11 cellular contexts compared by ENCODE assay signal in genomic region chr19:18150776-18151624, GRCh38. TPM values are rescaled to one million over a fixed set of nuclear protein-coding genes. Genes with fewer than 3 reads are reported as not detected.
A peak's percentile ranks its signal among the peaks of the same experiment; 100 is the strongest.
DNase-seq lines count a peak whose midpoint lies in the region; ATAC-seq and TF ChIP-seq lines count a peak whose summit lies in the region.
"Had no signal": no experiment of that assay in that cellular context is flagged by ENCODE, and none has a peak within 500 bp of the region (broad histone marks: within the 10 kb centered on the region; RNA-seq: fewer than 3 reads in every experiment).

No MANE protein-coding gene starts in this region.

- H3K9me3 ChIP-seq in CD8-positive, alpha-beta T cell (ENCODE audit: low read length): no peaks in the 10 kb centered on the region
- H3K9me3 ChIP-seq in MG63: no peaks in the 10 kb centered on the region
- no peaks in the 10 kb centered on the region for H3K9me3 ChIP-seq in mammary epithelial cell (replicated peaks; ENCODE audit: insufficient read depth, low read length)
- H3K9me3 ChIP-seq: heart right ventricle had no signal

- peaks cover 31% of the 10 kb centered on the region for H3K36me3 Mint-ChIP-seq in CD8-positive, alpha-beta T cell
- H3K36me3 Mint-ChIP-seq in naive B cell: peaks cover 0 to 10% of the 10 kb centered on the region in 2 donors

- in situ Hi-C loops in mammary epithelial cell (cut with MboI; ENCODE audit: low sequenced_read_pairs in 2 of 2): loop anchor here in 1 of 2 donors (5.0 kb wide), 1 partner anchor 34 kb away; no protein-coding TSS in a partner anchor

- no peaks in the 10 kb centered on the region for H3K27me3 ChIP-seq in CD8-positive, alpha-beta T cell (ENCODE audit: insufficient read depth, low read length)
- H3K27me3 ChIP-seq in MG63: no peaks in the 10 kb centered on the region
- no peaks in the 10 kb centered on the region for H3K27me3 ChIP-seq in mammary epithelial cell (ENCODE audit: insufficient read depth, low read length)
- H3K27me3 ChIP-seq: brain microvascular endothelial cell, heart right ventricle had no signal

- no peaks in the 10 kb centered on the region for H3K27me3 Mint-ChIP-seq in CD8-positive, alpha-beta T cell (ENCODE audit: low read depth)
- no peaks in the 10 kb centered on the region for H3K27me3 Mint-ChIP-seq in naive B cell

- no peak for ATAC-seq in CD8-positive, alpha-beta T cell
- no peak for ATAC-seq in naive B cell (ENCODE audit: low read depth in 2 of 2)
- ATAC-seq: heart right ventricle had no signal

- H3K4me1 ChIP-seq in CD8-positive, alpha-beta T cell (ENCODE audit: insufficient read depth, low read length): peaks cover 17% of the 10 kb centered on the region
- peaks cover 23% of the 10 kb centered on the region for H3K4me1 ChIP-seq in mammary epithelial cell (ENCODE audit: insufficient read depth, low read length)

- H3K27ac Mint-ChIP-seq in CD8-positive, alpha-beta T cell: peak overlapping the region; percentile 95
- H3K27ac Mint-ChIP-seq in naive B cell: peak overlapping the region in 5 of 6 donors; percentile 57 to 99 (median 86)

- peaks cover 19% of the 10 kb centered on the region for H3K4me1 Mint-ChIP-seq in CD8-positive, alpha-beta T cell (ENCODE audit: low read depth)
- peaks cover 24 to 34% (median 25%) of the 10 kb centered on the region in 3 donors for H3K4me1 Mint-ChIP-seq in naive B cell

- dilution Hi-C loops in mammary epithelial cell (cut with HindIII; ENCODE audit: low sequenced_read_pairs): no loop called here

- no peaks in the 10 kb centered on the region for H3K9me3 Mint-ChIP-seq in CD8-positive, alpha-beta T cell
- no peaks in the 10 kb centered on the region for H3K9me3 Mint-ChIP-seq in naive B cell

- no peak overlapping the region for H3K4me2 ChIP-seq in mammary epithelial cell (ENCODE audit: insufficient read depth, low read depth, low read length)

- no peak for TF ChIP-seq POLR2A in lower leg skin (IDR thresholded peaks at IDR 0.05)

- peak overlapping the region; percentile 84 for H3K4me3 Mint-ChIP-seq in CD8-positive, alpha-beta T cell
- peak overlapping the region; percentile 14 to 91 (median 84) for H3K4me3 Mint-ChIP-seq in naive B cell

- POLR2A ChIA-PET in CD8-positive, alpha-beta T cell (lab: Charles Lee): interaction anchor here (1.2 to 2.9 kb wide), 8 partner anchors 9 to 268 kb away, joined by 3 to 27 read pairs (median 4); partner anchors contain the start of gene SSBP4

- H3K9ac ChIP-seq in mammary epithelial cell (ENCODE audit: insufficient read depth, low read length): no peak overlapping the region

- TSS peak; percentile 14 for BruUV-seq in mammary epithelial cell (replicated peaks; lab: Mats Ljungman, UMichigan)

- peaks cover 24% of the 10 kb centered on the region for H3K79me2 ChIP-seq in mammary epithelial cell (ENCODE audit: insufficient read depth, low read length)

- H3K36me3 ChIP-seq in CD8-positive, alpha-beta T cell (ENCODE audit: insufficient read depth, low read length): peaks cover 8% of the 10 kb centered on the region
- H3K36me3 ChIP-seq in MG63 (peaks cover 6% of the 10 kb centered on the region), mammary epithelial cell (ENCODE audit: insufficient read depth, low read length) (no peaks in the 10 kb centered on the region)
- H3K36me3 ChIP-seq: brain microvascular endothelial cell had no signal

- no peak for DNase-seq in CD8-positive, alpha-beta T cell
- no peak for DNase-seq in MG63
- DNase-seq in mammary epithelial cell: no peak
- DNase-seq in naive B cell: no peak
- no peak for DNase-seq in DMS153 treated with DMSO at 0.1 percent for 48 hours (lab: John Stamatoyannopoulos, UW; ENCODE audit: unreplicated experiment)
- no peak for DNase-seq in NOMO-1 treated with dmso at 0.1 percent for 144 hours (lab: John Stamatoyannopoulos, UW; ENCODE audit: unreplicated experiment)
- DNase-seq in lower leg skin (ENCODE audit: low spot score in 2 of 2): no peak
- no peak for DNase-seq in NCI-H345 (lab: John Stamatoyannopoulos, UW)
- DNase-seq: brain microvascular endothelial cell, heart right ventricle, NCI-H524 had no signal

- no peak for TF ChIP-seq CTCF in CD8-positive, alpha-beta T cell (IDR thresholded peaks at IDR 0.05)
- TF ChIP-seq CTCF in mammary epithelial cell (conservative IDR thresholded peaks at IDR 0.05 in 1 of 2, IDR thresholded peaks at IDR 0.05 in 1 of 2; ENCODE audit: extremely low read depth in 1 of 2, insufficient read depth in 1 of 2, low read depth in 1 of 2, low read length in 2 of 2) (no peak), lower leg skin (IDR thresholded peaks at IDR 0.05) (no peak)

- peak overlapping the region; percentile 66 for H3K27ac ChIP-seq in CD8-positive, alpha-beta T cell (ENCODE audit: low read depth, low read length)
- no peak overlapping the region for H3K27ac ChIP-seq in mammary epithelial cell (ENCODE audit: insufficient read depth, low read depth, low read length)

- H2AFZ ChIP-seq in mammary epithelial cell (ENCODE audit: low read depth, low read length): no peak overlapping the region

- 86% methylated on average over 17 of the region's 18 CpGs for WGBS in mammary epithelial cell (ENCODE audit: low coverage, missing lambda C conversion rate)
- WGBS in lower leg skin, 2 donors: 86 to 87% methylated on average over 18 of the region's 18 CpGs

- no peaks in the 10 kb centered on the region for H4K20me1 ChIP-seq in mammary epithelial cell (ENCODE audit: insufficient read depth, low read length)

- CTCF ChIA-PET in CD8-positive, alpha-beta T cell (lab: Charles Lee): interaction anchor here (1.1 to 3.0 kb wide), 8 partner anchors 10 to 41 kb away, joined by 3 to 20 read pairs (median 5); no protein-coding TSS in a partner anchor
- CTCF ChIA-PET in mammary epithelial cell (lab: Charles Lee; ENCODE audit: low non-redundant PET): no interaction called here

- intact Hi-C loops in CD8-positive, alpha-beta T cell (cut with DNase I, micrococcal nuclease): loop anchor here in 1 of 2 experiments (10.0 kb wide), 2 partner anchors 286 to 374 kb away; partner anchors contain the start of gene ELL
- intact Hi-C loops in mammary epithelial cell (cut with micrococcal nuclease) (loop anchor here (5.0 kb wide), 1 partner anchor 209 kb away; no protein-coding TSS in a partner anchor), lower leg skin (cut with DNase I; ENCODE audit: low total_unique reads) (no loop called here)

- H3K4me3 ChIP-seq in CD8-positive, alpha-beta T cell (ENCODE audit: low read depth, low read length): no peak overlapping the region
- H3K4me3 ChIP-seq in MG63: peak overlapping the region; percentile 88
- no peak overlapping the region for H3K4me3 ChIP-seq in mammary epithelial cell (replicated peaks in 1 of 3; ENCODE audit: insufficient read depth in 1 of 3, low read depth in 2 of 3, low read length in 3 of 3)
- no peak overlapping the region for H3K4me3 ChIP-seq in lower leg skin (ENCODE audit: low read depth, poor library complexity, severe bottlenecking)

RNA-seq across cellular contexts. Expression of gene PIK3R2, which starts 2.0 kb away (rescaled TPM):
- total RNA-seq in CD8-positive, alpha-beta T cell: 1 to 10 TPM; 3.6 to 3.9 TPM
- total RNA-seq in MG63 (2014; rRNA removed; shearing (Covaris generic); ENCODE audit: low replicate concordance): 4.2 and 13.2 TPM in 2 replicates
- 10 to 100 TPM; 37.2 to 49.7 TPM for total RNA-seq in mammary epithelial cell
- 22.5 TPM for polyA plus RNA-seq in mammary epithelial cell
- polyA minus RNA-seq in mammary epithelial cell: 13.3 TPM
- polyA plus RNA-seq in naive B cell (ENCODE audit: low read depth in 6 of 6): 1 to 10 TPM; 1.2 to 5.7 (median 2.3) TPM
- 10 to 100 TPM in 3 of 4 donors, 1 to 10 TPM in 1; 8.3 to 39.4 (median 32.2) TPM for total RNA-seq in lower leg skin

RNA-seq across cellular contexts. Expression of gene IFI30, which starts 22.6 kb away (rescaled TPM):
- total RNA-seq in CD8-positive, alpha-beta T cell: 1 to 10 TPM; 1.6 to 1.8 TPM
- total RNA-seq in MG63 (2014; rRNA removed; shearing (Covaris generic); ENCODE audit: low replicate concordance): 1.0 TPM in 1 of 2 replicates, not detected in the other
- total RNA-seq in mammary epithelial cell (10 to 100 TPM; 36.2 to 64.3 TPM), lower leg skin (100 to 1,000 TPM in 2 of 4 donors, 10 to 100 TPM in 2; 39.1 to 214 (median 98.3) TPM)
- polyA plus RNA-seq in mammary epithelial cell (61.3 TPM), naive B cell (ENCODE audit: low read depth in 6 of 6) (100 to 1,000 TPM; 107 to 293 (median 206) TPM)
- 45.0 TPM for polyA minus RNA-seq in mammary epithelial cell

RNA-seq across cellular contexts. Expression of gene MPV17L2, which starts 42.0 kb away (rescaled TPM):
- 1 to 10 TPM; 4.0 to 5.2 TPM for total RNA-seq in CD8-positive, alpha-beta T cell
- 8.2 and 29.5 TPM in 2 replicates for total RNA-seq in MG63 (2014; rRNA removed; shearing (Covaris generic); ENCODE audit: low replicate concordance)
- total RNA-seq in mammary epithelial cell (10 to 100 TPM; 16.8 to 22.5 TPM), lower leg skin (10 to 100 TPM in 3 of 4 donors, 1 to 10 TPM in 1; 8.5 to 29.3 (median 20.2) TPM)
- polyA plus RNA-seq in mammary epithelial cell (38.2 TPM), naive B cell (ENCODE audit: low read depth in 6 of 6) (10 to 100 TPM in 3 of 6 donors, 1 to 10 TPM in 3; 1.8 to 12.0 (median 10.2) TPM)
- polyA minus RNA-seq in mammary epithelial cell: 43.2 TPM

RNA-seq across cellular contexts. Expression of gene RAB3A, which starts 52.8 kb away (rescaled TPM):
- total RNA-seq in CD8-positive, alpha-beta T cell: 10 to 100 TPM; 16.8 to 19.4 TPM
- total RNA-seq in MG63 (2014; rRNA removed; shearing (Covaris generic); ENCODE audit: low replicate concordance): 0.99 TPM in 1 of 2 replicates, not detected in the other
- total RNA-seq in mammary epithelial cell: 1 to 10 TPM in 1 of 2 donors, under 1 TPM in 1; 0.33 to 1.8 TPM
- polyA plus RNA-seq in mammary epithelial cell: 1.9 TPM
- not detected for polyA minus RNA-seq in mammary epithelial cell
- polyA plus RNA-seq in naive B cell (ENCODE audit: low read depth in 6 of 6): 1 to 10 TPM in 3 of 6 donors, under 1 TPM in 3; 0.21 to 2.8 (median 0.80) TPM
- 1 to 10 TPM in 3 of 4 donors, under 1 TPM in 1; 0.91 to 2.7 (median 2.1) TPM for total RNA-seq in lower leg skin

RNA-seq across cellular contexts. Expression of gene MAST3, which starts 53.4 kb away (rescaled TPM):
- 10 to 100 TPM; 13.7 to 15.2 TPM for total RNA-seq in CD8-positive, alpha-beta T cell
- total RNA-seq in MG63 (2014; rRNA removed; shearing (Covaris generic); ENCODE audit: low replicate concordance): 0.20 and 0.95 TPM in 2 replicates
- total RNA-seq in mammary epithelial cell (1 to 10 TPM; 3.8 to 7.0 TPM), lower leg skin (10 to 100 TPM; 12.9 to 19.8 (median 17.0) TPM)
- polyA plus RNA-seq in mammary epithelial cell (2.3 TPM), naive B cell (ENCODE audit: low read depth in 6 of 6) (10 to 100 TPM in 5 of 6 donors, 1 to 10 TPM in 1; 9.3 to 20.6 (median 13.3) TPM)
- 8.9 TPM for polyA minus RNA-seq in mammary epithelial cell

Comparison
In these comparisons a context has a peak if more than half of its experiments do, and no peak if none do; other contexts are left out.
1. RNA of gene IFI30, which starts 22.6 kb away (total RNA-seq): 39.1 to 214 TPM in lower leg skin and 36.2 to 64.3 TPM in mammary epithelial cell; 1.6 to 1.8 TPM in CD8-positive, alpha-beta T cell and 1.0 TPM in MG63; every median in the first group is over 10 times any median in the second.